Comparison of ENCODE assay signal across 10 cellular contexts in the genomic region with DNA sequence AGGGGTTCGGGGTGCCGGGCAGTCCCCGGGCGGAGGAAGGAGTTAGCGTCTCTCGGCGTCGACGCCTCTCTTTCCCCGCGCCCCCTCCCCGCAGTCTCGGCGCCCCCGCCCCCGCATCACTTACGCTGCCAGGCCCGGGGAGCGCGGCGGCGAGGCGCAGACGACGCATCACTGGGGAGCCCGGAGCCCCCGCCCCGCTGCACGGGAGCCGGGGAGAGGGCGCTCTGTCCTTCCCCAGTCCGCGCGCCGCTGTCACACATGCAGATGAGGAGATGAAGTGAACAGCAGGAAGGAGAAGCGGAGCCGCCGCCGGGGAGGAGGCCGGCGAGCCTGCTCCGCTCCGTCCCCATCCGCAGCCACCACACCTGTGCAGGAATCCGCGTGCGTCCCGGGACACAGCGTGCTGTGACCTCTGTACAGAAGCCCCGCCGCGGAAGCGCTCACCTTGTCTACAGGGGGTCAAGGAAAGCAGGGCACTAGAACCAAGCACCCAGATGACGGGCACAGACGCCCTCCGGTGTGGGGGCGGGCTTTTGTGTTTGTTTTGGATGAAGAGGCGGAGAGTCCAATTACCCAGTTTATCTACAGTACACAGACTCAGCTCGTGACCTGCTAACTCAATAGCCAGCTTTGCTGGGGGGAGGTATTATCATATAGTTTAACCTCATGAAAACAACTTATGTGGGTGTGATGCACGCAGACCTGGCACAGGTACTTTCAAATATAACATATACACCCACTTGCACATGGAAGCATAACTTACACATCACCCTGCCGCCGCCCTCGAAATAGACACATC. TPM values are rescaled to one million over a fixed set of nuclear protein-coding genes. Genes with fewer than 3 reads are reported as not detected.
DNase-seq lines count a peak whose midpoint lies in the region; ATAC-seq, FAIRE-seq and TF ChIP-seq lines count a peak whose summit lies in the region.
"Had no signal": no experiment of that assay in that cellular context is flagged by ENCODE, and none has a peak within 500 bp of the region (broad histone marks: within the 10 kb centered on the region; RNA-seq: fewer than 3 reads in every experiment).

No MANE protein-coding gene starts in this region.

- H3K27ac ChIP-seq in kidney (ENCODE audit: low read depth in 2 of 2, low read length in 2 of 2): no peak overlapping the region
- H3K27ac ChIP-seq: HL-60 had no signal

- peak overlapping the region; percentile 3 to 73 (median 46) for H3K27ac Mint-ChIP-seq in brain

- peak; percentile 60 for DNase-seq in HEK293T (ENCODE audit: extremely low spot score)
- peak in 3 of 5 experiments; percentile 17 to 22 (median 19) for DNase-seq in T-helper 2 cell
- peak; percentile 81 for DNase-seq in kidney
- DNase-seq in stimulated activated CD4-positive, alpha-beta T cell treated with anti-CD3 and anti-CD28 coated beads, Interleukin-2, amount 100 ng/mL, for 48 hours: peak; percentile 21 to 37
- DNase-seq in A172 (ENCODE audit: low spot score): no peak
- DNase-seq in HCEC 1CT: no peak

- peak in 1 of 2 experiments; percentile 24 for TF ChIP-seq CTCF in brain (conservative IDR thresholded peaks at IDR 0.05)
- no peak for TF ChIP-seq CTCF in kidney (IDR thresholded peaks at IDR 0.05; ENCODE audit: borderline replicate concordance, extremely low read depth, insufficient read depth)

- intact Hi-C loops in kidney (cut with DNase I): no loop called here

- H3K9me3 ChIP-seq in kidney (ENCODE audit: control insufficient read depth in 1 of 2, low read length in 2 of 2): no peaks in the 10 kb centered on the region

- no peaks in the 10 kb centered on the region for H3K36me3 Mint-ChIP-seq in brain

- H3K27me3 Mint-ChIP-seq in brain: peaks cover 6% of the 10 kb centered on the region

- no peaks in the 10 kb centered on the region for H3K36me3 ChIP-seq in kidney (ENCODE audit: control insufficient read depth in 1 of 2, insufficient read depth in 2 of 2, low read length in 2 of 2)

- no peak overlapping the region for H3K4me3 ChIP-seq in kidney (ENCODE audit: low read length in 2 of 2)

- no peak overlapping the region for H3K9ac ChIP-seq in kidney (ENCODE audit: low read length in 2 of 2)

- FAIRE-seq in kidney (lab: Jason Lieb, UNC): no peak
- FAIRE-seq: frontal cortex had no signal

- H3K4me1 ChIP-seq in kidney (ENCODE audit: control insufficient read depth in 1 of 2, insufficient read depth in 1 of 2, low read depth in 1 of 2, low read length in 2 of 2): peaks cover 0 to 7% of the 10 kb centered on the region in 2 donors

- POLR2A ChIA-PET in HEK293T (lab: Yijun Ruan, JAX): no interaction called here

- CTCF ChIA-PET in HEK293T (lab: Yijun Ruan, JAX): interaction anchor here (1.3 kb wide), 1 partner anchor 9 kb away, joined by 4 read pairs; no protein-coding TSS in a partner anchor

- H3K9me3 Mint-ChIP-seq in brain: no peaks in the 10 kb centered on the region

- peak overlapping the region; percentile 59 to 82 (median 75) for H3K4me3 Mint-ChIP-seq in brain

- H3K4me1 Mint-ChIP-seq in brain: peaks cover 73% of the 10 kb centered on the region

- no peak for ATAC-seq in HG02870 (IDR thresholded peaks at IDR 0.05; ENCODE audit: unreplicated experiment)

TF ChIP-seq in HEK293T, 16 proteins besides CTCF, POLR2A, EP300 and RAD21:
- no peak for TF ChIP-seq CTBP1 (IDR thresholded peaks at IDR 0.05; ENCODE audit: borderline replicate concordance)
- TF ChIP-seq LEF1 (IDR thresholded peaks at IDR 0.05; ENCODE audit: borderline replicate concordance): no peak
- peak; percentile 65 for TF ChIP-seq L3MBTL2 (conservative IDR thresholded peaks at IDR 0.05)
TF ChIP-seq in HEK293T: peak in this region for 1.

RNA-seq across cellular contexts. Expression of gene KLHDC8A, which starts 12.5 kb away (rescaled TPM):
- polyA plus RNA-seq in brain (ENCODE audit: insufficient read depth, low read depth, low replicate concordance): 11.4 TPM
- not detected for total RNA-seq in kidney
- not detected for polyA plus RNA-seq in kidney (ENCODE audit: insufficient read depth, low read depth, low replicate concordance)
- total RNA-seq in A172 (2014; rRNA removed; shearing (Covaris generic)): not detected in 2 replicates

RNA-seq across cellular contexts. Expression of gene NUAK2, which starts 22.7 kb away (rescaled TPM):
- polyA plus RNA-seq in brain (ENCODE audit: insufficient read depth, low read depth, low replicate concordance) (14.4 TPM), kidney (ENCODE audit: insufficient read depth, low read depth, low replicate concordance) (15.1 TPM)
- total RNA-seq in kidney: 19.4 TPM
- 16.3 and 18.4 TPM in 2 replicates for total RNA-seq in A172 (2014; rRNA removed; shearing (Covaris generic))

Comparison
In these comparisons a context has a peak if more than half of its experiments do, and no peak if none do; other contexts are left out.
1. DNase-seq: peak in HEK293T (single experiment), T-helper 2 cell (3 of 5), kidney (single experiment) and stimulated activated CD4-positive, alpha-beta T cell treated with anti-CD3 and anti-CD28 coated beads, Interleukin-2, amount 100 ng/mL, for 48 hours (2 of 2); none in A172 (single experiment) and HCEC 1CT (single experiment).